In genomic region chr3:45332493-45332892, GRCh38 we compare ENCODE assay signal across 31 cellular contexts.
"Had no signal": no experiment of that assay in that cellular context is flagged by ENCODE, and none has a peak within 500 bp of the region (broad histone marks: within the 10 kb centered on the region; RNA-seq: fewer than 3 reads in every experiment).

No MANE protein-coding gene starts in this region.

- DNase-seq: activated CD4-positive, alpha-beta memory T cell treated with anti-CD3 and anti-CD28 coated beads, Interleukin-2, amount 10 ng/mL, durations not matched to agents 7 days and 5 days; activated CD4-positive, alpha-beta T cell treated with anti-CD3 and anti-CD28 coated beads for 1 hour; activated CD4-positive, alpha-beta T cell treated with anti-CD3 and anti-CD28 coated beads for 48 hours; activated CD4-positive, CD25-positive, alpha-beta regulatory T cell; activated CD8-positive, alpha-beta memory T cell treated with anti-CD3 and anti-CD28 coated beads for 24 hours; activated CD8-positive, alpha-beta memory T cell treated with anti-CD3 and anti-CD28 coated beads, Interleukin-2, amount 10 ng/mL, durations not matched to agents 7 days and 5 days; activated CD8-positive, alpha-beta memory T cell treated with anti-CD3 and anti-CD28 coated beads, Interleukin-2, amount 50 U/mL, for 48 hours; activated effector memory CD4-positive, alpha-beta T cell treated with Interleukin-2 at 50 U/mL for 16 hours; activated naive CD4-positive, alpha-beta T cell treated with anti-CD3 and anti-CD28 coated beads, Interleukin-2, amount 10 ng/mL, durations not matched to agents 7 days and 5 days; activated naive CD8-positive, alpha-beta T cell treated with anti-CD3 and anti-CD28 coated beads, Interleukin-2, amount 50 U/mL, for 24 hours; activated T-cell treated with anti-CD3 and anti-CD28 coated beads, Interleukin-2, amount 50 U/mL, for 48 hours; aorta; brain microvascular endothelial cell; central memory CD4-positive, alpha-beta T cell; Karpas-422; MG63; NCI-H1048; NCI-H1105 treated with DMSO at 0.1 percent for 48 hours; NCI-H1436; NCI-H1694; NCI-H1930; NCI-H2107; NCI-H226; NCI-H446 treated with DMSO at 0.1 percent for 48 hours; NCI-H524; SHP77; SJCRH30; T1000; WERI-Rb-1 had no signal

- ATAC-seq: activated CD8-positive, alpha-beta memory T cell treated with anti-CD3 and anti-CD28 coated beads, Interleukin-2, amount 10 ng/mL, durations not matched to agents 7 days and 5 days; activated naive CD8-positive, alpha-beta T cell treated with anti-CD3 and anti-CD28 coated beads, Interleukin-2, amount 50 U/mL, for 24 hours; Panc1 had no signal

- H3K36me3 ChIP-seq: brain microvascular endothelial cell, MG63, SJCRH30, WERI-Rb-1 had no signal

- H3K4me3 ChIP-seq: MG63, SJCRH30, SK-N-MC had no signal

- H3K9me3 ChIP-seq: MG63, SJCRH30 had no signal

- H3K27me3 ChIP-seq: MG63 had no signal

- H3K27ac ChIP-seq: brain microvascular endothelial cell, SJCRH30, SK-N-MC, WERI-Rb-1 had no signal

- H3K4me1 ChIP-seq: SJCRH30 had no signal
